17 cellular contexts compared by ENCODE assay signal in genomic region chr14:68891851-68892660, GRCh38.
A peak's percentile ranks its signal among the peaks of the same experiment; 100 is the strongest.
DNase-seq lines count a peak whose midpoint lies in the region; ATAC-seq and TF ChIP-seq lines count a peak whose summit lies in the region.
"Had no signal": no experiment of that assay in that cellular context is flagged by ENCODE, and none has a peak within 500 bp of the region (broad histone marks: within the 10 kb centered on the region; RNA-seq: fewer than 3 reads in every experiment).

No MANE protein-coding gene starts in this region.

- no peaks in the 10 kb centered on the region for H3K4me1 Mint-ChIP-seq in activated CD4-positive, alpha-beta T cell treated with anti-CD3 and anti-CD28 coated beads, Interleukin-2, amount 10 ng/mL, durations not matched to agents 7 days and 5 days
- H3K4me1 Mint-ChIP-seq: B cell, T-cell had no signal

- H3K9ac ChIP-seq in fibroblast of lung (ENCODE audit: insufficient read depth, low read length): no peak overlapping the region

- no peaks in the 10 kb centered on the region for H3K9me3 Mint-ChIP-seq in activated CD4-positive, alpha-beta T cell treated with anti-CD3 and anti-CD28 coated beads, Interleukin-2, amount 10 ng/mL, durations not matched to agents 7 days and 5 days
- H3K9me3 Mint-ChIP-seq: T-cell had no signal

- H3K36me3 Mint-ChIP-seq in activated CD4-positive, alpha-beta T cell treated with anti-CD3 and anti-CD28 coated beads, Interleukin-2, amount 10 ng/mL, durations not matched to agents 7 days and 5 days (ENCODE audit: low read depth): peaks cover 2% of the 10 kb centered on the region

- TF ChIP-seq CTCF in AG04450 (IDR thresholded peaks at IDR 0.05; ENCODE audit: low read depth, low read length) (no peak), fibroblast of lung (conservative IDR thresholded peaks at IDR 0.05 in 1 of 2, IDR thresholded peaks at IDR 0.05 in 1 of 2; ENCODE audit: low read depth in 1 of 2, low read length in 2 of 2) (no peak), heart right ventricle (IDR thresholded peaks at IDR 0.05) (no peak)

- H3K36me3 ChIP-seq in fibroblast of lung (ENCODE audit: control insufficient read depth, insufficient read depth, low read length): peaks cover 43% of the 10 kb centered on the region
- H3K36me3 ChIP-seq in heart right ventricle: peaks cover 0 to 100% (median 63%) of the 10 kb centered on the region in 9 donors

- WGBS in heart right ventricle, 2 donors: 89 to 91% methylated on average over 21 of the region's 21 CpGs

- no peak overlapping the region for H2AFZ ChIP-seq in fibroblast of lung (ENCODE audit: low read length)

- no peak overlapping the region for H3K4me3 ChIP-seq in AG04450 (ENCODE audit: low read depth, low read length)
- no peak overlapping the region for H3K4me3 ChIP-seq in fibroblast of lung (replicated peaks in 1 of 4; ENCODE audit: control extremely low read depth in 1 of 4, insufficient read depth in 1 of 4, low read depth in 3 of 4, low read length in 4 of 4)
- no peak overlapping the region for H3K4me3 ChIP-seq in heart right ventricle
- H3K4me3 ChIP-seq: heart left ventricle, left ventricle myocardium inferior, vagina had no signal

- H3K27me3 ChIP-seq in AG04450 (ENCODE audit: control insufficient read depth, insufficient read depth, low read length) (no peaks in the 10 kb centered on the region), fibroblast of lung (ENCODE audit: control insufficient read depth, insufficient read depth, low read length) (no peaks in the 10 kb centered on the region), heart right ventricle (no peaks in the 10 kb centered on the region)
- H3K27me3 ChIP-seq: heart left ventricle, vagina had no signal

- no peak overlapping the region for H3K27ac Mint-ChIP-seq in activated CD4-positive, alpha-beta T cell treated with anti-CD3 and anti-CD28 coated beads, Interleukin-2, amount 10 ng/mL, durations not matched to agents 7 days and 5 days
- H3K27ac Mint-ChIP-seq: B cell had no signal

- POLR2A ChIA-PET in AG04450 (lab: Yijun Ruan, JAX): no interaction called here
- POLR2A ChIA-PET in activated CD4-positive, alpha-beta T cell treated with anti-CD3 and anti-CD28 coated beads, Interleukin-2, amount 10 ng/mL, durations not matched to agents 7 days and 5 days (lab: Charles Lee): no interaction called here

- no peaks in the 10 kb centered on the region for H3K27me3 Mint-ChIP-seq in activated CD4-positive, alpha-beta T cell treated with anti-CD3 and anti-CD28 coated beads, Interleukin-2, amount 10 ng/mL, durations not matched to agents 7 days and 5 days
- H3K27me3 Mint-ChIP-seq: T-cell had no signal

- H3K4me1 ChIP-seq in fibroblast of lung (ENCODE audit: control insufficient read depth, extremely low read depth, insufficient read depth, low read length) (peaks cover 10% of the 10 kb centered on the region), heart right ventricle (peaks cover 0 to 42% (median 13%) of the 10 kb centered on the region in 9 donors)

- H3K4me2 ChIP-seq in fibroblast of lung (ENCODE audit: extremely low read depth, insufficient read depth, low read length): no peak overlapping the region

- H3K4me3 Mint-ChIP-seq in activated CD4-positive, alpha-beta T cell treated with anti-CD3 and anti-CD28 coated beads, Interleukin-2, amount 10 ng/mL, durations not matched to agents 7 days and 5 days: no peak overlapping the region
- H3K4me3 Mint-ChIP-seq: B cell, T-cell had no signal

- H3K27ac ChIP-seq in AG04450 (ENCODE audit: low read depth, low read length): peak overlapping the region; percentile 47
- peak overlapping the region; percentile 15 for H3K27ac ChIP-seq in fibroblast of lung (ENCODE audit: insufficient read depth, low read length)
- H3K27ac ChIP-seq in heart right ventricle: no peak overlapping the region
- H3K27ac ChIP-seq: left ventricle myocardium inferior, vagina had no signal

- intact Hi-C loops in heart right ventricle (cut with DNase I): no loop called here

- ATAC-seq in heart right ventricle: no peak
- ATAC-seq: heart left ventricle, T-cell had no signal

- H3K79me2 ChIP-seq in fibroblast of lung (ENCODE audit: control insufficient read depth, insufficient read depth, low read length): peaks cover 13% of the 10 kb centered on the region

- H3K9me3 ChIP-seq in AG04450 (ENCODE audit: control insufficient read depth, insufficient read depth, low read length) (no peaks in the 10 kb centered on the region), fibroblast of lung (ENCODE audit: control insufficient read depth, insufficient read depth, low read depth, low read length) (no peaks in the 10 kb centered on the region), heart right ventricle (no peaks in the 10 kb centered on the region)
- H3K9me3 ChIP-seq: heart left ventricle, left ventricle myocardium inferior, vagina had no signal

- CTCF ChIA-PET in AG04450 (lab: Charles Lee): interaction anchor here (0.6 to 2.7 kb wide), 5 partner anchors 18 to 216 kb away, joined by 3 to 10 read pairs (median 3); no protein-coding TSS in a partner anchor
- CTCF ChIA-PET in activated CD4-positive, alpha-beta T cell treated with anti-CD3 and anti-CD28 coated beads, Interleukin-2, amount 10 ng/mL, durations not matched to agents 7 days and 5 days (lab: Charles Lee): interaction anchor here (1.3 to 1.8 kb wide), 2 partner anchors 9 to 10 kb away, joined by 4 to 5 read pairs; no protein-coding TSS in a partner anchor

- DNase-seq in AG04450 (ENCODE audit: low read depth, low spot score) (no peak), M059J (ENCODE audit: low read depth) (peak; percentile 60), fibroblast of lung (ENCODE audit: low read depth in 2 of 2) (peak; percentile 52 to 80), non-pigmented ciliary epithelial cell (ENCODE audit: low read depth) (peak; percentile 63), NCI-H2196 (lab: John Stamatoyannopoulos, UW; ENCODE audit: unreplicated experiment) (no peak), NCI-H2227 treated with DMSO at 0.1 percent for 48 hours (lab: John Stamatoyannopoulos, UW) (no peak), heart right ventricle (no peak)
- DNase-seq in activated CD4-positive, alpha-beta T cell treated with anti-CD3 and anti-CD28 coated beads, Interleukin-2, amount 10 ng/mL, durations not matched to agents 7 days and 5 days: no peak
- DNase-seq: activated T-cell treated with anti-CD3 and anti-CD28 coated beads, Interleukin-2, amount 50 U/mL, for 1 hour; effector CD8-positive, alpha-beta T cell; heart left ventricle; left ventricle myocardium inferior; NCI-H345; stimulated activated CD4-positive, alpha-beta T cell treated with anti-CD3 and anti-CD28 coated beads, Interleukin-15, amount 100 ng/mL, for 24 hours; T-cell had no signal

- H4K20me1 ChIP-seq in fibroblast of lung (ENCODE audit: control insufficient read depth, extremely low read depth, insufficient read depth, low read length): no peaks in the 10 kb centered on the region

Comparison
In these comparisons a context has a peak if more than half of its experiments do, and no peak if none do; other contexts are left out.
1. DNase-seq: peak in M059J (single experiment), fibroblast of lung (2 of 2) and non-pigmented ciliary epithelial cell (single experiment); none in AG04450 (single experiment), NCI-H2196 (single experiment), NCI-H2227 treated with DMSO at 0.1 percent for 48 hours (single experiment), activated CD4-positive, alpha-beta T cell treated with anti-CD3 and anti-CD28 coated beads, Interleukin-2, amount 10 ng/mL, durations not matched to agents 7 days and 5 days (single experiment) and heart right ventricle (0 of 2).
2. H3K27ac ChIP-seq: peak in AG04450 (single experiment) and fibroblast of lung (single experiment); none in heart right ventricle (0 of 10).